In the genomic region with DNA sequence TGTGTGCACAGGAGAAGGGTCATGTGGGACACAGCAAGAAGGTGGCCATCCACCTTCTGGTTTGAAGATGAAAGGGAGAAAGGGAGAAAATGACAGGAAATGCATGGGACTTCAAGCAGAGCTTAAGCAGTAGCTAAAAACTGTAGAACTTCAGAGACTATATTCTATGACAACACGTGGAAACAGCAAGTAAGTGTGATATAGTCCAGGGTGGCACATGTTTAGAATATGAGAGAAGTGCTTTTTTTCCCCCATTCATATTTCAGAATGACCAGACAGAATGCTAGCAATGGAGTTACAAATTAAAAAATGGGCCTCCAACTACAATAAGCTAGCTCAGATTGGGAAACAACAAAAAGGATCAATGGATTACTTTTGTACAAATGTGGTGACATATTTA, we compare ENCODE assay signal across 7 cellular contexts.
"Had no signal": no experiment of that assay in that cellular context is flagged by ENCODE, and none has a peak within 500 bp of the region (broad histone marks: within the 10 kb centered on the region; RNA-seq: fewer than 3 reads in every experiment).

No MANE protein-coding gene starts in this region.

- DNase-seq: GF-D8 had no signal

- ATAC-seq: GM12878 had no signal

- H3K4me3 ChIP-seq: GM12878 had no signal

- FAIRE-seq: G401.6, GM12878, GM12891, GM12892, GM18507, GM19239 had no signal
